11 cellular contexts compared by ENCODE assay signal in genomic region chr2:42065753-42066152, GRCh38. TPM values are rescaled to one million over a fixed set of nuclear protein-coding genes. Genes with fewer than 3 reads are reported as not detected.
DNase-seq lines count a peak whose midpoint lies in the region; ATAC-seq, FAIRE-seq and TF ChIP-seq lines count a peak whose summit lies in the region.
"Not testable (repeated sequence)": the region's sequence is repeated elsewhere in the genome, so short reads cannot be mapped to it uniquely, and the experiment has no call there.
"Had no signal": no experiment of that assay in that cellular context is flagged by ENCODE, and none has a peak within 500 bp of the region (broad histone marks: within the 10 kb centered on the region; RNA-seq: fewer than 3 reads in every experiment).

No MANE protein-coding gene starts in this region.

- not testable (repeated sequence) for H3K4me2 ChIP-seq in A549, hepatocyte

- TF ChIP-seq CTCF in A549 (IDR thresholded peaks at IDR 0.05); Caco-2 (IDR thresholded peaks at IDR 0.05; ENCODE audit: insufficient read depth in 1 of 2, low read depth in 1 of 2, low read length in 1 of 2, severe bottlenecking in 1 of 2, unreplicated experiment in 1 of 2); HEK293 (tag by site-specific recombination; IDR thresholded peaks at IDR 0.05); esophagus muscularis mucosa (IDR thresholded peaks at IDR 0.05); hepatocyte (IDR thresholded peaks at IDR 0.05; ENCODE audit: poor library complexity); sigmoid colon (IDR thresholded peaks at IDR 0.05): not testable (repeated sequence)

- H3K27ac ChIP-seq in A549; HEK293 (ENCODE audit: extremely low read depth, low read depth, low read length): not testable (repeated sequence)
- H3K27ac ChIP-seq in esophagus muscularis mucosa (replicated peaks in 1 of 4) (peak overlapping the region in 3 of 4 donors; percentile 92 to 97 (median 96)), hepatocyte (peak overlapping the region; percentile 84), sigmoid colon (peak overlapping the region in 3 of 4 donors; percentile 96)

- not testable (repeated sequence) for H4K20me1 ChIP-seq in hepatocyte (ENCODE audit: insufficient read depth, poor library complexity, severe bottlenecking)

- TF ChIP-seq EP300 in A549 (IDR thresholded peaks at IDR 0.05); esophagus muscularis mucosa (IDR thresholded peaks at IDR 0.05); sigmoid colon (IDR thresholded peaks at IDR 0.05): not testable (repeated sequence)

- TF ChIP-seq POLR2A in A549 (IDR thresholded peaks at IDR 0.05; ENCODE audit: low read length); esophagus muscularis mucosa (IDR thresholded peaks at IDR 0.05; ENCODE audit: low read depth); sigmoid colon (IDR thresholded peaks at IDR 0.05): not testable (repeated sequence)

- H3K27me3 ChIP-seq in Caco-2 (replicated peaks; ENCODE audit: control insufficient read depth, insufficient read depth, low read length); esophagus muscularis mucosa; hepatocyte; sigmoid colon: not testable (repeated sequence)

- not testable (repeated sequence) for H3K27me3 Mint-ChIP-seq in Caco-2 (ENCODE audit: insufficient read depth, unreplicated experiment)

- not testable (repeated sequence) for ATAC-seq in A549

- not testable (repeated sequence) for H3K4me3 Mint-ChIP-seq in Caco-2 (ENCODE audit: unreplicated experiment)

- peaks cover 41% of the 10 kb centered on the region for H3K4me1 ChIP-seq in A549
- H3K4me1 ChIP-seq in Caco-2 = peaks cover 67% of the 10 kb centered on the region
- H3K4me1 ChIP-seq in HEK293 (ENCODE audit: control insufficient read depth, insufficient read depth, low read length) = peaks cover 18% of the 10 kb centered on the region
- peaks cover 10 to 70% (median 61%) of the 10 kb centered on the region in 4 donors for H3K4me1 ChIP-seq in esophagus muscularis mucosa
- peaks cover 36% of the 10 kb centered on the region for H3K4me1 ChIP-seq in hepatocyte (ENCODE audit: insufficient read depth)
- peaks cover 0 to 69% (median 64%) of the 10 kb centered on the region in 4 donors for H3K4me1 ChIP-seq in sigmoid colon

- TF ChIP-seq RAD21 in A549 (conservative IDR thresholded peaks at IDR 0.05 in 1 of 2, IDR thresholded peaks at IDR 0.05 in 1 of 2) = not testable (repeated sequence)

- H3K36me3 ChIP-seq in Caco-2 (ENCODE audit: control insufficient read depth, insufficient read depth, low read length); HEK293 (ENCODE audit: control insufficient read depth in 2 of 2, insufficient read depth in 1 of 2, low read length in 2 of 2); esophagus muscularis mucosa; hepatocyte (replicated peaks; ENCODE audit: insufficient read depth, low read depth); sigmoid colon: not testable (repeated sequence)

- H3K27ac Mint-ChIP-seq in Caco-2 (ENCODE audit: unreplicated experiment) = peak overlapping the region; percentile 96

- not testable (repeated sequence) for H3K9me3 ChIP-seq in A549; Caco-2; HEK293 (ENCODE audit: control insufficient read depth, insufficient read depth, low read depth, low read length); esophagus muscularis mucosa; hepatocyte (ENCODE audit: low read depth); sigmoid colon

- peaks cover 25% of the 10 kb centered on the region for H3K36me3 Mint-ChIP-seq in Caco-2 (ENCODE audit: insufficient read depth, unreplicated experiment)

- peaks cover 55% of the 10 kb centered on the region for H3K4me1 Mint-ChIP-seq in Caco-2 (ENCODE audit: low read depth, unreplicated experiment)

- H2AFZ ChIP-seq in hepatocyte = not testable (repeated sequence)

- DNase-seq in A549 (ENCODE audit: low read depth in 1 of 2, low spot score in 1 of 2); Caco-2; esophagus muscularis mucosa (ENCODE audit: extremely low spot score); hepatocyte (ENCODE audit: low spot score); sigmoid colon: not testable (repeated sequence)

- not testable (repeated sequence) for H3K79me2 ChIP-seq in hepatocyte

- WGBS in A549 (ENCODE audit: missing lambda C conversion rate) = 91% methylated on average over 5 of the region's 5 CpGs
- 92% methylated on average over 5 of the region's 5 CpGs for WGBS in esophagus muscularis mucosa
- WGBS in hepatocyte (ENCODE audit: low lambda C conversion rate, missing lambda C conversion rate) = 91% methylated on average over 5 of the region's 5 CpGs
- WGBS in sigmoid colon, 2 donors = 75 to 93% methylated on average over 5 of the region's 5 CpGs

- H3K9me3 Mint-ChIP-seq in Caco-2 (ENCODE audit: unreplicated experiment) = not testable (repeated sequence)

- H3K4me3 ChIP-seq in A549; Caco-2 (ENCODE audit: low read depth, low read length); HEK293 (ENCODE audit: low read depth, low read length); esophagus muscularis mucosa; hepatocyte; sigmoid colon: not testable (repeated sequence)

- not testable (repeated sequence) for FAIRE-seq in A549 (lab: Jason Lieb, UNC)

- not testable (repeated sequence) for BruUV-seq in Caco-2 (replicated peaks; lab: Mats Ljungman, UMichigan)

- intact Hi-C loops in Caco-2 (cut with micrococcal nuclease; ENCODE audit: unreplicated experiment) = loop anchor here (2.0 kb wide), 1 partner anchor 15 kb away; no protein-coding TSS in a partner anchor
- intact Hi-C loops in esophagus muscularis mucosa (cut with DNase I); sigmoid colon (cut with DNase I): not testable (repeated sequence)

- H3K9me2 ChIP-seq in hepatocyte (replicated peaks; ENCODE audit: insufficient read depth) = not testable (repeated sequence)

- CTCF ChIA-PET in A549 (lab: Yijun Ruan, JAX) = interaction anchor here (3.2 to 14.2 kb wide), 2 partner anchors 20 to 196 kb away, joined by 13 to 146 read pairs; no protein-coding TSS in a partner anchor
- CTCF ChIA-PET in Caco-2 (lab: Charles Lee); HEK293 (lab: Yijun Ruan, JAX): not testable (repeated sequence)

- POLR2A ChIA-PET in A549 (lab: Yijun Ruan, JAX); Caco-2 (lab: Charles Lee); HEK293 (lab: Yijun Ruan, JAX): not testable (repeated sequence)

TF ChIP-seq in A549, 52 proteins besides CTCF, POLR2A, EP300 and RAD21:
- peak; percentile 39; the same call in 1 of the 2 replicates for TF ChIP-seq KDM1A (IDR thresholded peaks at IDR 0.05; ENCODE audit: low read depth)

TF ChIP-seq in HEK293, 187 proteins besides CTCF, POLR2A, EP300 and RAD21:
- TF ChIP-seq, protein P1, sequence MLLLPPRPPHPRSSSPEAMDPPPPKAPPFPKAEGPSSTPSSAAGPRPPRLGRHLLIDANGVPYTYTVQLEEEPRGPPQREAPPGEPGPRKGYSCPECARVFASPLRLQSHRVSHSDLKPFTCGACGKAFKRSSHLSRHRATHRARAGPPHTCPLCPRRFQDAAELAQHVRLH (tag by site-specific recombination; IDR thresholded peaks at IDR 0.05) = 0 out of 2 replicates have a peak, but pooled peaks have one; percentile 42
- peak; percentile 95 for TF ChIP-seq ZNF146 (tag by site-specific recombination; IDR thresholded peaks at IDR 0.05)

RNA-seq across cellular contexts. Expression of gene PKDCC, which starts 17.9 kb away (rescaled TPM):
- polyA plus RNA-seq in A549 (2011; rRNA removed) (30.0 and 42.9 TPM in 2 replicates), A549 (2017; fragmentation: RNase III; extraction: RNeasy Plus Mini Kit Qiagen cat#74134 plus additional on column Dnase treatment) (64.5 to 99.1 TPM (median 82.4 TPM) in 3 replicates), hepatocyte (270 and 281 TPM in 2 replicates), sigmoid colon (10 to 100 TPM; 13.9 to 67.7 (median 21.0) TPM)
- 67.6 and 81.3 TPM in 2 replicates for polyA plus RNA-seq in A549 (2012; cell fraction: cytosol; rRNA removed)
- 257 and 275 TPM in 2 replicates for polyA plus RNA-seq in A549 (2012; cell fraction: nucleus; rRNA removed)
- polyA minus RNA-seq in A549 (2011; rRNA and poly(A)+ RNA removed) = 83.0 and 96.8 TPM in 2 replicates
- total RNA-seq in Caco-2 (2022) (322 and 339 TPM in 2 replicates), esophagus muscularis mucosa (100 to 1,000 TPM; 102 to 290 (median 208) TPM), hepatocyte (278 and 339 TPM in 2 replicates), sigmoid colon (100 to 1,000 TPM in 2 of 4 donors, 10 to 100 TPM in 2; 64.8 to 106 (median 96.1) TPM)
- total RNA-seq: CD4-positive, alpha-beta memory T cell; CD4-positive, alpha-beta T cell; CD4-positive, CD25-positive, alpha-beta regulatory T cell; CD8-positive, alpha-beta T cell had no signal
- polyA plus RNA-seq: CD14-positive monocyte; CD4-positive, CD25-positive, alpha-beta regulatory T cell had no signal
